In genomic region chr3:38628835-38629234, GRCh38 we compare ENCODE assay signal across 21 cellular contexts. TPM values are rescaled to one million over a fixed set of nuclear protein-coding genes. Genes with fewer than 3 reads are reported as not detected.
DNase-seq lines count a peak whose midpoint lies in the region; ATAC-seq, FAIRE-seq and TF ChIP-seq lines count a peak whose summit lies in the region.
"Had no signal": no experiment of that assay in that cellular context is flagged by ENCODE, and none has a peak within 500 bp of the region (broad histone marks: within the 10 kb centered on the region; RNA-seq: fewer than 3 reads in every experiment).

No MANE protein-coding gene starts in this region.

- H4K91ac ChIP-seq in trophoblast cell (ENCODE audit: low read depth, low read length): no peak overlapping the region

- TF ChIP-seq POLR2A in HepG2 (IDR thresholded peaks at IDR 0.05; ENCODE audit: insufficient read depth in 1 of 2, low read depth in 2 of 2, low read length in 2 of 2): no peak
- TF ChIP-seq POLR2A in right lobe of liver (IDR thresholded peaks at IDR 0.05): no peak
- no peak for TF ChIP-seq POLR2A in spleen (IDR thresholded peaks at IDR 0.05)

- no peak for TF ChIP-seq RAD21 in HepG2 (CRISPR knock-in tag; IDR thresholded peaks at IDR 0.05)

- TF ChIP-seq EP300 in HepG2 (IDR thresholded peaks at IDR 0.05; ENCODE audit: low read depth in 2 of 2, low read length in 2 of 2) (no peak), HepG2 (CRISPR knock-in tag; IDR thresholded peaks at IDR 0.05; ENCODE audit: borderline replicate concordance) (no peak)

- H2AK5ac ChIP-seq in trophoblast cell (ENCODE audit: low read length): no peak overlapping the region

- H3K9ac ChIP-seq in HepG2 (ENCODE audit: insufficient read depth, low read depth, low read length): no peak overlapping the region
- H3K9ac ChIP-seq in trophoblast cell (ENCODE audit: low read length): no peak overlapping the region
- H3K9ac ChIP-seq: BLaER1 treated with 17β-estradiol and CSF1 and Interleukin-3, amounts not matched to agents 10 nM and 100 nM had no signal

- no peaks in the 10 kb centered on the region for H3K9me3 ChIP-seq in left ventricle myocardium inferior (replicated peaks)
- no peaks in the 10 kb centered on the region for H3K9me3 ChIP-seq in HepG2 (ENCODE audit: low read length)
- no peaks in the 10 kb centered on the region for H3K9me3 ChIP-seq in right lobe of liver
- H3K9me3 ChIP-seq in trophoblast cell (ENCODE audit: insufficient read depth, low read depth, low read length): no peaks in the 10 kb centered on the region
- no peaks in the 10 kb centered on the region for H3K9me3 ChIP-seq in spleen
- H3K9me3 ChIP-seq: A549; BLaER1 treated with 17β-estradiol and CSF1 and Interleukin-3, amounts not matched to agents 10 nM and 100 nM; Caco-2 had no signal

- H3K4me2 ChIP-seq in HepG2 (ENCODE audit: low read depth, low read length) (no peak overlapping the region), trophoblast cell (ENCODE audit: low read length) (no peak overlapping the region)
- H3K4me2 ChIP-seq: A549 had no signal

- H2AFZ ChIP-seq in HepG2 (ENCODE audit: low read length) (no peak overlapping the region), trophoblast cell (ENCODE audit: insufficient read depth, low read length, poor library complexity) (no peak overlapping the region)

- no peaks in the 10 kb centered on the region for H3K79me2 ChIP-seq in HepG2 (ENCODE audit: insufficient read depth, low read length)
- no peaks in the 10 kb centered on the region for H3K79me2 ChIP-seq in trophoblast cell (ENCODE audit: control insufficient read depth, insufficient read depth, low read length, poor library complexity)

- peaks cover 36% of the 10 kb centered on the region for H3K4me1 ChIP-seq in left ventricle myocardium inferior
- peaks cover 1% of the 10 kb centered on the region; the same call in 1 of the 2 replicates for H3K4me1 ChIP-seq in HepG2 (ENCODE audit: insufficient read depth, low read length)
- no peaks in the 10 kb centered on the region for H3K4me1 ChIP-seq in right lobe of liver
- H3K4me1 ChIP-seq in trophoblast cell (ENCODE audit: control insufficient read depth in 1 of 2, insufficient read depth in 2 of 2, low read length in 2 of 2): no peaks in the 10 kb centered on the region
- H3K4me1 ChIP-seq in spleen: no peaks in the 10 kb centered on the region
- H3K4me1 ChIP-seq: A549, Caco-2 had no signal

- in situ Hi-C loops in HepG2 (cut with HindIII; ENCODE audit: extremely low pct_ligation_motif_present, low pct_unique_long_range_greater_than_20kb): no loop called here

- H3K27ac ChIP-seq in left ventricle myocardium inferior (replicated peaks): no peak overlapping the region
- H3K27ac ChIP-seq in HepG2 (ENCODE audit: extremely low read length, insufficient read depth, low read length): no peak overlapping the region
- no peak overlapping the region for H3K27ac ChIP-seq in right lobe of liver
- H3K27ac ChIP-seq in trophoblast cell (ENCODE audit: low read depth, low read length): no peak overlapping the region
- no peak overlapping the region for H3K27ac ChIP-seq in spleen
- H3K27ac ChIP-seq: 22Rv1; A549; BLaER1 treated with 17β-estradiol and CSF1 and Interleukin-3, amounts not matched to agents 10 nM and 100 nM; C4-2B had no signal

- H3K4ac ChIP-seq in trophoblast cell (ENCODE audit: low read depth, low read length): no peak overlapping the region

- H3K79me1 ChIP-seq in trophoblast cell (ENCODE audit: low read length): no peaks in the 10 kb centered on the region

- ATAC-seq in Right ventricle myocardium inferior (no peak), HepG2 (no peak), right lobe of liver (no peak)
- ATAC-seq: CD8-positive, alpha-beta T cell had no signal

- DNase-seq in Right ventricle myocardium inferior (ENCODE audit: missing footprints) (peak; percentile 28), left ventricle myocardium inferior (no peak), HepG2 (ENCODE audit: low spot score) (no peak), right lobe of liver (no peak), trophoblast cell (no peak), spleen (no peak)
- DNase-seq: AML-193; Caco-2; Calu3; CD4-positive, alpha-beta T cell; CD8-positive, alpha-beta T cell; DMS79 treated with DMSO at 0.1 percent for 48 hours; GF-D8 had no signal

- H3K27me3 ChIP-seq in left ventricle myocardium inferior (ENCODE audit: low read depth) (no peaks in the 10 kb centered on the region), HepG2 (ENCODE audit: control insufficient read depth in 1 of 2, insufficient read depth in 2 of 2, low read length in 2 of 2) (peaks cover 5 to 55% of the 10 kb centered on the region in 2 experiments; a peak in 3 of 5 replicates), right lobe of liver (no peaks in the 10 kb centered on the region), trophoblast cell (ENCODE audit: insufficient read depth, low read length) (no peaks in the 10 kb centered on the region), spleen (replicated peaks in 1 of 7) (peaks cover 0 to 9% (median 0%) of the 10 kb centered on the region in 7 donors)
- H3K27me3 ChIP-seq: BLaER1 treated with 17β-estradiol and CSF1 and Interleukin-3, amounts not matched to agents 10 nM and 100 nM had no signal

- intact Hi-C loops in Right ventricle myocardium inferior (cut with DNase I) (no loop called here), left ventricle myocardium inferior (cut with micrococcal nuclease) (no loop called here), HepG2 (cut with micrococcal nuclease; ENCODE audit: unreplicated experiment) (no loop called here), right lobe of liver (cut with DNase I) (no loop called here), spleen (cut with DNase I; ENCODE audit: low total_unique reads) (no loop called here)

- BruUV-seq in HepG2 (replicated peaks; lab: Mats Ljungman, UMichigan): no TSS peak

- H3K18ac ChIP-seq in trophoblast cell (ENCODE audit: low read length): no peak overlapping the region

- FAIRE-seq in HepG2 (lab: Jason Lieb, UNC): no peak
- FAIRE-seq: A549, D721Med, G401.6, GM12891, GM19239 had no signal

- no peak overlapping the region for H3K23ac ChIP-seq in trophoblast cell (ENCODE audit: low read length)

- H3K36me3 ChIP-seq in left ventricle myocardium inferior: peaks cover 54% of the 10 kb centered on the region
- no peaks in the 10 kb centered on the region for H3K36me3 ChIP-seq in HepG2 (replicated peaks in 1 of 2; ENCODE audit: control insufficient read depth in 1 of 2, insufficient read depth in 2 of 2, low read length in 2 of 2)
- no peaks in the 10 kb centered on the region for H3K36me3 ChIP-seq in right lobe of liver
- H3K36me3 ChIP-seq in trophoblast cell (ENCODE audit: control insufficient read depth in 1 of 2, insufficient read depth in 2 of 2, low read length in 2 of 2): no peaks in the 10 kb centered on the region
- no peaks in the 10 kb centered on the region for H3K36me3 ChIP-seq in spleen
- H3K36me3 ChIP-seq: BLaER1 treated with 17β-estradiol and CSF1 and Interleukin-3, amounts not matched to agents 10 nM and 100 nM had no signal

- no peak overlapping the region for H4K8ac ChIP-seq in trophoblast cell (ENCODE audit: low read depth, low read length)

- 0% methylated on average over 2 of the region's 5 CpGs for WGBS in HepG2 (ENCODE audit: low lambda C conversion rate)
- no CpG with 5 or more reads among the region's 5 CpGs for WGBS in right lobe of liver (ENCODE audit: insufficient coverage, low coverage, low lambda C conversion rate, missing lambda C conversion rate)
- WGBS in trophoblast cell (ENCODE audit: extremely low coverage, insufficient coverage, insufficient read length): no CpG with 5 or more reads among the region's 5 CpGs
- 81 to 95% (median 88%) methylated on average over 4 to 5 of the region's 5 CpGs for WGBS in spleen, 5 donors

- CTCF ChIA-PET in HepG2 (lab: Yijun Ruan, JAX; ENCODE audit: low intra/inter-chr PET ratio, low total read pairs): no interaction called here

- no peak overlapping the region for H2BK5ac ChIP-seq in trophoblast cell (ENCODE audit: low read depth, low read length, poor library complexity)

- H2BK120ac ChIP-seq in trophoblast cell (ENCODE audit: insufficient read depth, low read length, poor library complexity): no peak overlapping the region

- H4K12ac ChIP-seq in trophoblast cell (ENCODE audit: low read depth, low read length): no peak overlapping the region

- TF ChIP-seq CTCF in left ventricle myocardium inferior (IDR thresholded peaks at IDR 0.05; ENCODE audit: borderline replicate concordance) (no peak), HepG2 (CRISPR knock-in tag; IDR thresholded peaks at IDR 0.05) (no peak), right lobe of liver (IDR thresholded peaks at IDR 0.05) (no peak), spleen (IDR thresholded peaks at IDR 0.05 in 8 of 11, conservative IDR thresholded peaks at IDR 0.05 in 3 of 11) (no peak)

- H3K14ac ChIP-seq in trophoblast cell (ENCODE audit: low read length): no peak overlapping the region

- H4K20me1 ChIP-seq in HepG2 (ENCODE audit: insufficient read depth, low read length): no peaks in the 10 kb centered on the region
- H4K20me1 ChIP-seq: BLaER1 treated with 17β-estradiol and CSF1 and Interleukin-3, amounts not matched to agents 10 nM and 100 nM had no signal

- POLR2A ChIA-PET in HepG2 (lab: Yijun Ruan, JAX): no interaction called here

- no peak overlapping the region for H3K4me3 ChIP-seq in left ventricle myocardium inferior
- no peak overlapping the region for H3K4me3 ChIP-seq in HepG2 (replicated peaks in 1 of 3; ENCODE audit: insufficient read depth in 1 of 3, low read depth in 2 of 3, low read length in 3 of 3)
- H3K4me3 ChIP-seq in right lobe of liver: no peak overlapping the region
- peak overlapping the region; percentile 3 for H3K4me3 ChIP-seq in trophoblast cell (ENCODE audit: low read depth, low read length)
- H3K4me3 ChIP-seq in spleen: no peak overlapping the region
- H3K4me3 ChIP-seq: A549; BLaER1 treated with 17β-estradiol and CSF1 and Interleukin-3, amounts not matched to agents 10 nM and 100 nM had no signal

- H2BK12ac ChIP-seq in trophoblast cell (ENCODE audit: low read length): no peak overlapping the region

RNA-seq across cellular contexts. Expression of gene SCN5A, which starts 20.7 kb away (rescaled TPM):
- 163 TPM for total RNA-seq in Right ventricle myocardium inferior
- 239 TPM for total RNA-seq in left ventricle myocardium inferior
- not detected in 2 replicates for total RNA-seq in HepG2 (2016; rRNA removed; fragmentation: Illumina TruSeq; extraction: Trizol)
- not detected in 2 replicates for total RNA-seq in HepG2 (2016; cell fraction: cytosol; rRNA removed; fragmentation: Illumina TruSeq; extraction: Trizol; ENCODE audit: low read depth)
- not detected in 2 replicates for total RNA-seq in HepG2 (2016; cell fraction: insoluble cytoplasmic fraction; rRNA removed; fragmentation: Illumina TruSeq; extraction: Trizol)
- not detected in 2 replicates for total RNA-seq in HepG2 (2016; cell fraction: membrane; rRNA removed; fragmentation: Illumina TruSeq; extraction: Trizol)
- total RNA-seq in HepG2 (2016; cell fraction: nucleus; rRNA removed; fragmentation: Illumina TruSeq; extraction: Trizol): not detected in 2 replicates
- 0.07 and 0.22 TPM in 2 replicates for polyA plus RNA-seq in HepG2 (2011; rRNA removed)
- polyA plus RNA-seq in HepG2 (2011; cell fraction: cytosol; rRNA removed): 0.06 and 0.07 TPM in 2 replicates
- polyA plus RNA-seq in HepG2 (2011; cell fraction: nucleus; rRNA removed): 0.09 and 0.10 TPM in 2 replicates
- polyA plus RNA-seq in HepG2 (2012): 0.07 and 0.08 TPM in 2 replicates
- not detected in 2 replicates for polyA plus RNA-seq in HepG2 (2016; cell fraction: cytosol; fragmentation: Illumina TruSeq; extraction: Trizol; ENCODE audit: low read depth)
- not detected in 2 replicates for polyA plus RNA-seq in HepG2 (2016; cell fraction: insoluble cytoplasmic fraction; fragmentation: Illumina TruSeq; extraction: Trizol; ENCODE audit: low read depth)
- not detected in 2 replicates for polyA plus RNA-seq in HepG2 (2016; cell fraction: membrane; fragmentation: Illumina TruSeq; extraction: Trizol; ENCODE audit: low read depth)
- not detected in 2 replicates for polyA plus RNA-seq in HepG2 (2016; cell fraction: nucleus; fragmentation: Illumina TruSeq; extraction: Trizol; ENCODE audit: insufficient read depth, low read depth)
- 0.07 and 1.0 TPM in 2 replicates for polyA minus RNA-seq in HepG2 (2011; rRNA and poly(A)+ RNA removed; ENCODE audit: low replicate concordance)
- not detected in 2 replicates for polyA minus RNA-seq in HepG2 (2011; cell fraction: cytosol; rRNA and poly(A)+ RNA removed)
- polyA minus RNA-seq in HepG2 (2011; cell fraction: nucleus; rRNA and poly(A)+ RNA removed): not detected in 2 replicates
- under 1 TPM in 1 of 6 experiments, not detected in 5; 0.02 TPM for total RNA-seq in right lobe of liver
- polyA plus RNA-seq in trophoblast cell (2013): 0.93 and 0.94 TPM in 2 replicates
- total RNA-seq in spleen: 1 to 10 TPM in 1 of 7 donors, under 1 TPM in 3, not detected in 3; 0.17 to 1.2 (median 0.48) TPM
- under 1 TPM; 0.02 to 0.06 (median 0.02) TPM for polyA plus RNA-seq in spleen

Comparison
In these comparisons a context has a peak if more than half of its experiments do, and no peak if none do; other contexts are left out.
1. RNA of gene SCN5A, which starts 20.7 kb away (total RNA-seq): 239 TPM in left ventricle myocardium inferior (single experiment) and 163 TPM in Right ventricle myocardium inferior (single experiment); 0.17 to 1.2 TPM in spleen, 0.02 TPM in right lobe of liver and not detected in HepG2; every median in the first group is over 10 times any median in the second.